30 cellular contexts compared by ENCODE assay signal in genomic region chr1:2417833-2418225, GRCh38. TPM values are rescaled to one million over a fixed set of nuclear protein-coding genes. Genes with fewer than 3 reads are reported as not detected.
"Had no signal": no experiment of that assay in that cellular context is flagged by ENCODE, and none has a peak within 500 bp of the region (broad histone marks: within the 10 kb centered on the region; RNA-seq: fewer than 3 reads in every experiment).

No MANE protein-coding gene starts in this region.

- H3K36me3 ChIP-seq: ascending aorta, breast epithelium, cardiac muscle cell, colonic mucosa, esophagus squamous epithelium had no signal

- DNase-seq: activated CD4-positive, alpha-beta memory T cell treated with anti-CD3 and anti-CD28 coated beads for 36 hours; activated CD4-positive, alpha-beta T cell treated with anti-CD3 and anti-CD28 coated beads for 36 hours; activated CD4-positive, alpha-beta T cell treated with anti-CD3 and anti-CD28 coated beads, Interleukin-2, amount 10 ng/mL, durations not matched to agents 24 days and 14 days; activated CD4-positive, CD25-positive, alpha-beta regulatory T cell; activated CD4-positive, CD25-positive, alpha-beta regulatory T cell treated with anti-CD3 and anti-CD28 coated beads, Interleukin-2, amount 50 U/mL, for 72 hours; activated CD8-positive, alpha-beta memory T cell treated with anti-CD3 and anti-CD28 coated beads, Interleukin-2, amount 10 ng/mL, durations not matched to agents 7 days and 5 days; activated CD8-positive, alpha-beta memory T cell treated with anti-CD3 and anti-CD28 coated beads, Interleukin-2, amount 50 U/mL, for 48 hours; activated CD8-positive, alpha-beta T cell treated with anti-CD3 and anti-CD28 coated beads, Interleukin-2, amount 10 ng/mL, durations not matched to agents 7 days and 5 days; activated gamma-delta T cell; activated naive CD4-positive, alpha-beta T cell treated with Interleukin-2 at 50 U/mL for 16 hours; activated naive CD8-positive, alpha-beta T cell treated with anti-CD3 and anti-CD28 coated beads, Interleukin-2, amount 10 ng/mL, durations not matched to agents 7 days and 5 days; activated T-cell treated with anti-CD3 and anti-CD28 coated beads for 4 hours; activated T-cell treated with anti-CD3 and anti-CD28 coated beads, Interleukin-2, amount 50 U/mL, for 24 hours; activated T-cell treated with anti-CD3 and anti-CD28 coated beads, Interleukin-2, amount 50 U/mL, for 72 hours; central memory CD4-positive, alpha-beta T cell; cerebellar nuclear complex; colonic mucosa; effector CD8-positive, alpha-beta T cell; esophagus squamous epithelium; foreskin melanocyte; head of caudate nucleus; T-helper 2 cell had no signal

- H3K27me3 ChIP-seq: cardiac muscle cell, colonic mucosa had no signal

- H3K27me3 Mint-ChIP-seq: activated CD4-positive, alpha-beta memory T cell treated with anti-CD3 and anti-CD28 coated beads for 36 hours; activated CD4-positive, alpha-beta T cell treated with anti-CD3 and anti-CD28 coated beads for 36 hours; activated CD4-positive, alpha-beta T cell treated with anti-CD3 and anti-CD28 coated beads, Interleukin-2, amount 10 ng/mL, durations not matched to agents 24 days and 14 days; activated CD8-positive, alpha-beta memory T cell treated with anti-CD3 and anti-CD28 coated beads, Interleukin-2, amount 10 ng/mL, durations not matched to agents 7 days and 5 days; activated naive CD8-positive, alpha-beta T cell treated with anti-CD3 and anti-CD28 coated beads, Interleukin-2, amount 10 ng/mL, durations not matched to agents 7 days and 5 days; activated T-cell treated with anti-CD3 and anti-CD28 coated beads, Interleukin-2, amount 50 U/mL, for 24 hours; brain had no signal

- H3K36me3 Mint-ChIP-seq: activated CD4-positive, alpha-beta memory T cell treated with anti-CD3 and anti-CD28 coated beads for 36 hours; activated CD8-positive, alpha-beta memory T cell treated with anti-CD3 and anti-CD28 coated beads, Interleukin-2, amount 10 ng/mL, durations not matched to agents 7 days and 5 days; brain had no signal

- H3K27ac ChIP-seq: ascending aorta, breast epithelium, cardiac muscle cell, colonic mucosa, epithelial cell of prostate had no signal

- H3K4me3 Mint-ChIP-seq: brain had no signal

- H3K27ac Mint-ChIP-seq: activated CD4-positive, alpha-beta T cell treated with anti-CD3 and anti-CD28 coated beads, Interleukin-2, amount 10 ng/mL, durations not matched to agents 24 days and 14 days had no signal

- H3K9me3 ChIP-seq: ascending aorta, breast epithelium, colonic mucosa, esophagus squamous epithelium had no signal

- H3K4me3 ChIP-seq: ascending aorta, breast epithelium, cardiac muscle cell, colonic mucosa had no signal

- FAIRE-seq: endometrium, endothelial cell of umbilical vein had no signal

- ATAC-seq: activated CD4-positive, alpha-beta T cell treated with anti-CD3 and anti-CD28 coated beads for 36 hours; activated CD8-positive, alpha-beta memory T cell treated with anti-CD3 and anti-CD28 coated beads, Interleukin-2, amount 10 ng/mL, durations not matched to agents 7 days and 5 days; activated CD8-positive, alpha-beta T cell treated with anti-CD3 and anti-CD28 coated beads, Interleukin-2, amount 10 ng/mL, durations not matched to agents 7 days and 5 days; activated naive CD4-positive, alpha-beta T cell treated with anti-CD3 and anti-CD28 coated beads, Interleukin-2, amount 50 U/mL, for 72 hours; activated T-cell treated with anti-CD3 and anti-CD28 coated beads, Interleukin-2, amount 50 U/mL, for 72 hours had no signal

- H3K9me3 Mint-ChIP-seq: activated CD4-positive, alpha-beta T cell treated with anti-CD3 and anti-CD28 coated beads, Interleukin-2, amount 10 ng/mL, durations not matched to agents 24 days and 14 days; activated naive CD4-positive, alpha-beta T cell treated with anti-CD3 and anti-CD28 coated beads, Interleukin-2, amount 50 U/mL, for 72 hours; activated T-cell treated with anti-CD3 and anti-CD28 coated beads, Interleukin-2, amount 50 U/mL, for 72 hours had no signal

RNA-seq across cellular contexts. Expression of gene PLCH2, which starts 58.3 kb away (rescaled TPM):
- total RNA-seq: ascending aorta had no signal
